Comparison of ENCODE assay signal across 8 cellular contexts in the genomic region with DNA sequence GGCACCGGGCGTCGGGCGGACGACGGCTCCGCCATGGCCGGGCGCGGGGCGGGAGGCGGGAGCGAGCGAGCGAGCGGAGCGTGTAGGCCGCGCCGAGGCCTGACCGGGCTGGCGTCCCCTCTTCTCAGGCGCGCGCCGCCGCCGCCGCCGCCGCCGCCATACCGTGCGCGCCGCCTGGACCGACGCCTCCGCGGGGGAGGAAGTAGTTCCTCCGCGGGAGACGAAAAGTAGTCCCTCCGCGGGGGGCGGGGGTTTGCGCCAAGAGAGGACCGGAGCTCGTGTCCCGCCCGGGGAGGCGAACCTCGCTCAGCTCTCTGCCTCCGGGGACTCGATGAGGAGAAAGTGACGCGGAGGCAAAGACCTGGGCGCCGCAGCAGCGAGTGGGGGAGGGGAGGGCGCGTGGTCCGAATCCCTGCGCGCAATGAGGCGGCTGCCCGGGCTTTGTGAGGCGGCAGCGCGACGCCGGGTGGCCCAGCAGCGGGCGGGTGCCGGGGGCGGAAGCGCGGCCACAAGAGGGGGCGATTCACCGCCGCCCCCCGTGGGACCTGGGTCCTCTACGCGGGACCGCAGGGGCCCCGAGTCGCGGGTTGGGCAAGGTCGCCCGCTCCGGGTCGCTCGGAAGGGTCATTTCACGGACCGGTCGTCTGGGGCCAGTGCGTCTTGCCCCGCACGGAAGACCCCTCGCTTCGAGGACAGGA. TPM values are rescaled to one million over a fixed set of nuclear protein-coding genes. Genes with fewer than 3 reads are reported as not detected.
DNase-seq lines count a peak whose midpoint lies in the region; ATAC-seq, FAIRE-seq and TF ChIP-seq lines count a peak whose summit lies in the region.

A gene (minus strand): TSS at position 176 of the 698 bp plus-strand sequence. CDS start 141 bp downstream, at position 35.

- peaks cover 0 to 19% (median 0%) of the 10 kb centered on the region in 3 donors for H3K36me3 ChIP-seq in Peyer's patch
- H3K36me3 ChIP-seq in fibroblast of lung (ENCODE audit: control insufficient read depth, insufficient read depth, low read length) = no peaks in the 10 kb centered on the region

- H3K36me3 Mint-ChIP-seq in naive thymus-derived CD8-positive, alpha-beta T cell = peaks cover 0 to 33% (median 4%) of the 10 kb centered on the region in 3 donors

- no peaks in the 10 kb centered on the region for H4K20me1 ChIP-seq in fibroblast of lung (ENCODE audit: control insufficient read depth, extremely low read depth, insufficient read depth, low read length)

- no peaks in the 10 kb centered on the region for H3K27me3 ChIP-seq in Peyer's patch
- H3K27me3 ChIP-seq in fibroblast of lung (ENCODE audit: control insufficient read depth, insufficient read depth, low read length) = no peaks in the 10 kb centered on the region

- peaks cover 0 to 16% (median 6%) of the 10 kb centered on the region in 4 donors for H3K4me1 ChIP-seq in Peyer's patch
- H3K4me1 ChIP-seq in fibroblast of lung (ENCODE audit: control insufficient read depth, extremely low read depth, insufficient read depth, low read length) = no peaks in the 10 kb centered on the region

- H3K4me3 Mint-ChIP-seq in naive thymus-derived CD8-positive, alpha-beta T cell = peak within 1 kb of the TSS; percentile 91 to 98 (median 94)

- TF ChIP-seq CTCF in D721Med (IDR thresholded peaks at IDR 0.05; ENCODE audit: insufficient read depth, missing control alignments) (peak; percentile 17), Peyer's patch (IDR thresholded peaks at IDR 0.05) (peak in 5 of 6 experiments; percentile 15 to 43 (median 32)), fibroblast of lung (conservative IDR thresholded peaks at IDR 0.05 in 1 of 2, IDR thresholded peaks at IDR 0.05 in 1 of 2; ENCODE audit: low read depth in 1 of 2, low read length in 2 of 2) (no peak)

- peak; percentile 42 for ATAC-seq in GM21390 (IDR thresholded peaks at IDR 0.05; ENCODE audit: unreplicated experiment)
- peak; percentile 46 to 49 for ATAC-seq in naive thymus-derived CD8-positive, alpha-beta T cell

- peaks cover 0 to 2% (median 0%) of the 10 kb centered on the region in 5 donors for H3K27me3 Mint-ChIP-seq in naive thymus-derived CD8-positive, alpha-beta T cell

- FAIRE-seq in D721Med (lab: Jason Lieb, UNC) = no peak

- H3K4me3 ChIP-seq in Peyer's patch = peak within 1 kb of the TSS; percentile 77 to 96 (median 82)
- H3K4me3 ChIP-seq in fibroblast of lung (replicated peaks in 1 of 4; ENCODE audit: control extremely low read depth in 1 of 4, insufficient read depth in 1 of 4, low read depth in 3 of 4, low read length in 4 of 4) = peak within 1 kb of the TSS; percentile 71 to 85 (median 74)

- peaks cover 0 to 2% (median 0%) of the 10 kb centered on the region in 9 donors for H3K9me3 Mint-ChIP-seq in naive thymus-derived CD8-positive, alpha-beta T cell

- POLR2A ChIA-PET in naive thymus-derived CD8-positive, alpha-beta T cell (lab: Charles Lee) = interaction anchor here (0.5 to 7.2 kb wide), 19 partner anchors 12 to 1750 kb away, joined by 3 to 178 read pairs (median 5); a partner anchor contains a TSS

- peak within 1 kb of the TSS; percentile 96 for H3K4me2 ChIP-seq in fibroblast of lung (ENCODE audit: extremely low read depth, insufficient read depth, low read length)

- peaks cover 14% of the 10 kb centered on the region for H3K79me2 ChIP-seq in fibroblast of lung (ENCODE audit: control insufficient read depth, insufficient read depth, low read length)

- H3K27ac Mint-ChIP-seq in naive thymus-derived CD8-positive, alpha-beta T cell = peak within 1 kb of the TSS; percentile 81 to 99 (median 94)

- TF ChIP-seq POLR2A in Peyer's patch (IDR thresholded peaks at IDR 0.05) = peak; percentile 56 to 66

- DNase-seq in D721Med (ENCODE audit: insufficient read length, low spot score) (peak; percentile 64), HuH-7.5 (ENCODE audit: low spot score) (peak; percentile 74), Peyer's patch (peak; percentile 77 to 89 (median 89)), activated T-helper 1 cell treated with Interleukin-2 at 50 U/mL for 16 hours (ENCODE audit: low read depth) (peak; percentile 67), fibroblast of lung (ENCODE audit: low read depth in 2 of 2) (peak; percentile 87 to 88)
- DNase-seq in naive thymus-derived CD8-positive, alpha-beta T cell = peak; percentile 61 to 92 (median 80)
- DNase-seq in stimulated activated naive CD4-positive, alpha-beta T cell (lab: John Stamatoyannopoulos, UW) = peak; percentile 70 to 98 (median 76)

- H3K9me3 ChIP-seq in Peyer's patch (no peaks in the 10 kb centered on the region), fibroblast of lung (ENCODE audit: control insufficient read depth, insufficient read depth, low read depth, low read length) (no peaks in the 10 kb centered on the region)

- peak within 1 kb of the TSS; percentile 84 for H3K9ac ChIP-seq in fibroblast of lung (ENCODE audit: insufficient read depth, low read length)

- H3K27ac ChIP-seq in Peyer's patch (peak within 1 kb of the TSS; percentile 96 to 99 (median 97)), fibroblast of lung (ENCODE audit: insufficient read depth, low read length) (peak within 1 kb of the TSS; percentile 86)

- peaks cover 25 to 64% (median 47%) of the 10 kb centered on the region in 4 donors for H3K4me1 Mint-ChIP-seq in naive thymus-derived CD8-positive, alpha-beta T cell

- H2AFZ ChIP-seq in fibroblast of lung (ENCODE audit: low read length) = peak within 1 kb of the TSS; percentile 80

RNA-seq across cellular contexts. Expression of the gene that starts here (rescaled TPM):
- total RNA-seq in Peyer's patch = 10 to 100 TPM; 64.8 to 99.9 (median 86.9) TPM
- total RNA-seq in fibroblast of lung = 48.9 and 62.1 TPM in 2 replicates
- 10.8 and 17.1 TPM in 2 replicates for polyA plus RNA-seq in fibroblast of lung
- polyA plus RNA-seq in fibroblast of lung (2012) = 6.4 and 10.7 TPM in 2 replicates
- 4.5 and 10.6 TPM in 2 replicates for polyA minus RNA-seq in fibroblast of lung (ENCODE audit: low replicate concordance)
- total RNA-seq in naive thymus-derived CD8-positive, alpha-beta T cell = 100 to 1,000 TPM; 116 to 121 TPM
- 10 to 100 TPM; 26.3 to 42.6 (median 36.2) TPM for polyA plus RNA-seq in naive thymus-derived CD8-positive, alpha-beta T cell

Comparison
In these comparisons a context has a peak if more than half of its experiments do, and no peak if none do; other contexts are left out.
1. Peak in every context shown above with its lines: DNase-seq, ATAC-seq, H3K4me3 ChIP-seq and H3K27ac ChIP-seq.
2. CTCF ChIP-seq: peak in D721Med (single experiment) and Peyer's patch (5 of 6); none in fibroblast of lung (0 of 2).